ENCODE assay signal across 1 cellular context in genomic region chr4:176319704-176320339, GRCh38.
A peak's percentile ranks its signal among the peaks of the same experiment; 100 is the strongest.
TF ChIP-seq lines count a peak whose summit lies in the region.

Gene SPCS3, plus strand, starts transcription at chr4:176319966. Its CDS starts 111 bp downstream, at chr4:176320077.

TF ChIP-seq in HepG2, 621 proteins besides CTCF, POLR2A, EP300 and RAD21 (continued from another document and continues in another):
- TF ChIP-seq ZNF446 (CRISPR knock-in tag; IDR thresholded peaks at IDR 0.05) (no peak), NFYB (CRISPR knock-in tag; IDR thresholded peaks at IDR 0.05) (peak; percentile 83), ZFX (CRISPR knock-in tag; IDR thresholded peaks at IDR 0.05; ENCODE audit: low read depth) (no peak; the same call in none of the 2 replicates), DBP (CRISPR knock-in tag; IDR thresholded peaks at IDR 0.05; ENCODE audit: not compliant biosample characterization) (peak; percentile 7), ZNF670 (CRISPR knock-in tag; IDR thresholded peaks at IDR 0.05; ENCODE audit: borderline replicate concordance) (no peak), ZNF839 (CRISPR knock-in tag; IDR thresholded peaks at IDR 0.05; ENCODE audit: borderline replicate concordance) (no peak), BRF2 (CRISPR knock-in tag; IDR thresholded peaks at IDR 0.05) (no peak), NR2C2 (CRISPR knock-in tag; IDR thresholded peaks at IDR 0.05; ENCODE audit: borderline replicate concordance) (no peak), MXD1 (CRISPR knock-in tag; IDR thresholded peaks at IDR 0.05) (no peak), NKX3-1 (CRISPR knock-in tag; IDR thresholded peaks at IDR 0.05) (no peak), SUZ12 (IDR thresholded peaks at IDR 0.05; ENCODE audit: low read depth, low read length) (no peak), ATF4 (CRISPR knock-in tag; IDR thresholded peaks at IDR 0.05) (no peak; a peak in 1 of 4 replicates), ZNF609 (CRISPR knock-in tag; IDR thresholded peaks at IDR 0.05; ENCODE audit: borderline replicate concordance) (0 out of 2 replicates have a peak, but pooled peaks have one; percentile 18), ASH2L (IDR thresholded peaks at IDR 0.05; ENCODE audit: insufficient read length, low read depth, low read length) (peak; percentile 96), MLX (CRISPR knock-in tag; IDR thresholded peaks at IDR 0.05) (no peak), PPARG (CRISPR knock-in tag; conservative IDR thresholded peaks at IDR 0.05) (0 out of 2 replicates have a peak, but pooled peaks have one; percentile 21), XBP1 (CRISPR knock-in tag; IDR thresholded peaks at IDR 0.05) (no peak), CC2D1A (CRISPR knock-in tag; IDR thresholded peaks at IDR 0.05) (no peak), TGIF2 (CRISPR knock-in tag; IDR thresholded peaks at IDR 0.05) (no peak; the same call in 1 of the 2 replicates), ZNF367 (CRISPR knock-in tag; IDR thresholded peaks at IDR 0.05; ENCODE audit: borderline replicate concordance) (no peak), PBX3 (CRISPR knock-in tag; IDR thresholded peaks at IDR 0.05; ENCODE audit: borderline replicate concordance) (no peak), RCOR2 (CRISPR knock-in tag; IDR thresholded peaks at IDR 0.05) (no peak), ZNF709 (CRISPR knock-in tag; IDR thresholded peaks at IDR 0.05) (peak; percentile 48; the same call in 1 of the 2 replicates), PHF5A (CRISPR knock-in tag; IDR thresholded peaks at IDR 0.05; ENCODE audit: low read depth, unreplicated experiment) (no peak), CHD4 (IDR thresholded peaks at IDR 0.05; ENCODE audit: borderline replicate concordance, low read length) (no peak), HOXA7 (CRISPR knock-in tag; IDR thresholded peaks at IDR 0.05) (no peak), ZNF652 (CRISPR knock-in tag; IDR thresholded peaks at IDR 0.05; ENCODE audit: borderline replicate concordance, low read depth) (no peak), SIN3B (IDR thresholded peaks at IDR 0.05; ENCODE audit: low read length) (no peak), ZNF782 (CRISPR knock-in tag; IDR thresholded peaks at IDR 0.05; ENCODE audit: borderline replicate concordance) (no peak), ZNF276 (CRISPR knock-in tag; IDR thresholded peaks at IDR 0.05; ENCODE audit: low read depth) (no peak; the same call in 1 of the 2 replicates), MNT (IDR thresholded peaks at IDR 0.05) (peak; percentile 22; the same call in 1 of the 2 replicates), HMGXB4 (CRISPR knock-in tag; IDR thresholded peaks at IDR 0.05; ENCODE audit: borderline replicate concordance in 1 of 2, low read depth in 1 of 2) (peak; percentile 38 to 61; a peak in 3 of 4 replicates), SMAD1 (CRISPR knock-in tag; IDR thresholded peaks at IDR 0.05; ENCODE audit: borderline replicate concordance, low read depth) (no peak), HMGXB3 (CRISPR knock-in tag; IDR thresholded peaks at IDR 0.05; ENCODE audit: borderline replicate concordance) (no peak), SMYD3 (CRISPR knock-in tag; IDR thresholded peaks at IDR 0.05) (no peak), ZNF878 (CRISPR knock-in tag; IDR thresholded peaks at IDR 0.05) (no peak), HNRNPLL (IDR thresholded peaks at IDR 0.05; ENCODE audit: low read depth, low read length, poor library complexity, severe bottlenecking) (peak; percentile 86), ZNF761 (CRISPR knock-in tag; conservative IDR thresholded peaks at IDR 0.05) (no peak), FOXJ3 (CRISPR knock-in tag; IDR thresholded peaks at IDR 0.05; ENCODE audit: borderline replicate concordance) (no peak), KAT7 (CRISPR knock-in tag; IDR thresholded peaks at IDR 0.05; ENCODE audit: borderline replicate concordance) (no peak)
